Comparison of ENCODE assay signal across 8 cellular contexts in genomic region chr5:149422429-149423286, GRCh38. TPM values are rescaled to one million over a fixed set of nuclear protein-coding genes. Genes with fewer than 3 reads are reported as not detected.
DNase-seq lines count a peak whose midpoint lies in the region; ATAC-seq and TF ChIP-seq lines count a peak whose summit lies in the region.
"Had no signal": no experiment of that assay in that cellular context is flagged by ENCODE, and none has a peak within 500 bp of the region (broad histone marks: within the 10 kb centered on the region; RNA-seq: fewer than 3 reads in every experiment).

No MANE protein-coding gene starts in this region.

- no peaks in the 10 kb centered on the region for H3K27me3 ChIP-seq in upper lobe of left lung

- peak overlapping the region in 1 of 4 donors; percentile 8 for H3K4me3 ChIP-seq in upper lobe of left lung

- peak; percentile 66 to 84 for ATAC-seq in upper lobe of left lung (ENCODE audit: low FRiP score in 2 of 2)
- ATAC-seq in HG02884 (IDR thresholded peaks at IDR 0.05; ENCODE audit: unreplicated experiment) = no peak
- ATAC-seq in GM18502 (IDR thresholded peaks at IDR 0.05; ENCODE audit: poor library complexity, unreplicated experiment) = no peak

- H3K4me1 ChIP-seq in upper lobe of left lung = peaks cover 57 to 62% (median 60%) of the 10 kb centered on the region in 4 donors

- peak overlapping the region; percentile 81 to 93 (median 84) for H3K27ac ChIP-seq in upper lobe of left lung

- H3K36me3 ChIP-seq in upper lobe of left lung = peaks cover 0 to 27% (median 8%) of the 10 kb centered on the region in 4 donors

- H3K9me3 ChIP-seq in upper lobe of left lung = no peaks in the 10 kb centered on the region

- DNase-seq in NCI-H82 treated with DMSO at 0.1 percent for 48 hours (lab: John Stamatoyannopoulos, UW; ENCODE audit: unreplicated experiment) (peak; percentile 97), dedifferentiated amniotic fluid mesenchymal stem cell (ENCODE audit: extremely low spot score) (peak; percentile 55), lung microvascular endothelial cell (ENCODE audit: low read depth in 2 of 2) (peak; percentile 63 to 80), upper lobe of left lung (peak in 1 of 2 donors; percentile 45), cortex of kidney (lab: John Stamatoyannopoulos, UW) (no peak)
- DNase-seq: NCI-H69 had no signal

- peak in 1 of 4 donors; percentile 24 for TF ChIP-seq POLR2A in upper lobe of left lung (IDR thresholded peaks at IDR 0.05)

- TF ChIP-seq CTCF in upper lobe of left lung (IDR thresholded peaks at IDR 0.05) = no peak

- TF ChIP-seq EP300 in upper lobe of left lung (IDR thresholded peaks at IDR 0.05) = peak in 2 of 4 donors; percentile 18 to 21

- 23 to 29% methylated on average over 10 to 22 of the region's 22 CpGs for WGBS in upper lobe of left lung, 2 donors

RNA-seq across cellular contexts. Expression of gene IL17B, which starts 43.6 kb away (rescaled TPM):
- total RNA-seq in lung microvascular endothelial cell (not detected in 2 replicates), upper lobe of left lung (1 to 10 TPM in 1 of 6 donors, not detected in 5; 2.4 TPM)

Comparison
In these comparisons a context has a peak if more than half of its experiments do, and no peak if none do; other contexts are left out.
1. ATAC-seq: peak in upper lobe of left lung (2 of 2); none in HG02884 (single experiment) and GM18502 (single experiment).